In the genomic region with DNA sequence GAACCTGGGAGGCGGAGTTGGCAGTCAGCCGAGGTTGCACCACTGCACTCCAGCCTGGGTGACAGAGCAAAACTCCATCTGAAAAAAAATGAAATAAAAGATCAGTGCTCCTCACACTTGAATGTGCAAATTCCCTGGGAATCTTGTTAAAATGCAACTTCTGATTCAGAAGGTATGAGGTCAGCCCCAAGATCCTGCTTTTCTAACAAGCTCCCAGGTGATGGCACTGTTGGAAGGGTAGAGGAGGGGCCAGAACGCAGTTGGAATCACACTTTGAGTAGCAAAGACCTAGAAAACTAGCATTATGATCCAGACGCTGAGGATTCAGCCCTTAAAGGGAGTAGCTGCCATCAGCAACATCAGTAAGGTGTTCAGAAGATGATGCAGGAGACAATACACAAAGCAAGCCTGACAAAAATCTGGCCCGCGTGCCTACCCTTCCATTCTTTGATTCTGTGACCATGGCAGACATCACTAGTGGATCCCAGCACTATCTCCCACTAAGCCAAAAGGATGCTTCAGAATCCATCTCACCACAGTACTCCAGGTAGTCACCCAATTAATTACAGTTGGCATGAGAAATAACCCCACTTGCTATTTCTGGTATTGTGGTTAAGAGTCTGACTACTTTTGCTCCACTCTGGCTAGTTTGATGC, we compare ENCODE assay signal across 22 cellular contexts. TPM values are rescaled to one million over a fixed set of nuclear protein-coding genes. Genes with fewer than 3 reads are reported as not detected.
DNase-seq lines count a peak whose midpoint lies in the region; ATAC-seq, FAIRE-seq and TF ChIP-seq lines count a peak whose summit lies in the region.
"Had no signal": no experiment of that assay in that cellular context is flagged by ENCODE, and none has a peak within 500 bp of the region (broad histone marks: within the 10 kb centered on the region; RNA-seq: fewer than 3 reads in every experiment).

No MANE protein-coding gene starts in this region.

- POLR2A ChIA-PET in HepG2 (lab: Yijun Ruan, JAX), result no interaction called here
- POLR2A ChIA-PET in PC-3 (lab: Charles Lee; ENCODE audit: unreplicated experiment), result no interaction called here

- H3K27ac ChIP-seq in HepG2 (ENCODE audit: extremely low read length, insufficient read depth, low read length) (no peak overlapping the region), right lobe of liver (no peak overlapping the region), PC-3 (ENCODE audit: low read length) (no peak overlapping the region)
- H3K27ac ChIP-seq: adrenal gland, prostate gland had no signal

- H3K36me3 Mint-ChIP-seq in natural killer cell treated with Interleukin-12 subunit alpha and Interleukin-12 subunit beta and Interleukin-15 and Interleukin-18, amount 100 ng/mL, for 72 hours, result no peaks in the 10 kb centered on the region
- H3K36me3 Mint-ChIP-seq: naive thymus-derived CD8-positive, alpha-beta T cell had no signal

- no peak overlapping the region for H3K4me3 Mint-ChIP-seq in natural killer cell treated with Interleukin-12 subunit alpha and Interleukin-12 subunit beta and Interleukin-15 and Interleukin-18, amount 100 ng/mL, for 72 hours
- H3K4me3 Mint-ChIP-seq: activated CD8-positive, alpha-beta T cell treated with anti-CD3 and anti-CD28 coated beads for 36 hours; activated T-helper 1 cell treated with anti-CD3 and anti-CD28 coated beads, Interleukin-12 subunit alpha, Interleukin-12 subunit beta, Interleukin-2, Interleukin-4 antibody, amounts not matched to agents 30 ng/mL and 10 ng/mL and 1 ng/mL, durations not matched to agents 14 hours and 24 hours and 36 hours; naive thymus-derived CD8-positive, alpha-beta T cell; stimulated activated naive CD8-positive, alpha-beta T cell treated with anti-CD3 and anti-CD28 coated beads, Interleukin-15, Interleukin-2, amounts not matched to agents 100 ng/mL and 50 ng/mL, for 24 hours had no signal

- H2AFZ ChIP-seq in HepG2 (ENCODE audit: low read length), result no peak overlapping the region
- H2AFZ ChIP-seq in PC-3 (ENCODE audit: low read length), result no peak overlapping the region

- H3K4me1 Mint-ChIP-seq in natural killer cell treated with Interleukin-12 subunit alpha and Interleukin-12 subunit beta and Interleukin-15 and Interleukin-18, amount 100 ng/mL, for 72 hours (ENCODE audit: low read depth in 2 of 2), result no peaks in the 10 kb centered on the region

- intact Hi-C loops in HepG2 (cut with micrococcal nuclease; ENCODE audit: unreplicated experiment) (no loop called here), right lobe of liver (cut with DNase I) (no loop called here), PC-3 (cut with micrococcal nuclease) (no loop called here)

- DNase-seq in HepG2 (ENCODE audit: low spot score), result peak; percentile 18
- no peak for DNase-seq in right lobe of liver
- DNase-seq in PC-3, result peak; percentile 43
- DNase-seq in fibroblast of pulmonary artery (ENCODE audit: low read depth), result no peak
- no peak for DNase-seq in activated naive CD4-positive, alpha-beta T cell treated with Interleukin-2 at 50 U/mL for 16 hours
- no peak for DNase-seq in natural killer cell treated with Interleukin-12 subunit alpha and Interleukin-12 subunit beta and Interleukin-15 and Interleukin-18, amount 100 ng/mL, for 72 hours (ENCODE audit: low spot score)
- DNase-seq: activated CD8-positive, alpha-beta T cell treated with anti-CD3 and anti-CD28 coated beads for 36 hours; adrenal gland; Calu3; foreskin melanocyte; naive thymus-derived CD8-positive, alpha-beta T cell; NCI-H1092; T-helper 1 cell had no signal

- 0 out of 6 replicates have a peak overlapping the region, but pooled peaks of 1 of the 3 experiments have one; percentile 7 for H3K4me3 ChIP-seq in HepG2 (replicated peaks in 1 of 3; ENCODE audit: insufficient read depth in 1 of 3, low read depth in 2 of 3, low read length in 3 of 3)
- H3K4me3 ChIP-seq in right lobe of liver, result no peak overlapping the region
- no peak overlapping the region for H3K4me3 ChIP-seq in PC-3 (ENCODE audit: low read length)
- H3K4me3 ChIP-seq in fibroblast of pulmonary artery (replicated peaks; ENCODE audit: low read depth, low read length), result no peak overlapping the region
- H3K4me3 ChIP-seq: adrenal gland, lung, prostate gland had no signal

- ATAC-seq in HepG2 (peak; percentile 59), right lobe of liver (no peak), PC-3 (peak; percentile 67), HG03521 (IDR thresholded peaks at IDR 0.05; ENCODE audit: unreplicated experiment) (no peak), HG03342 (IDR thresholded peaks at IDR 0.05; ENCODE audit: unreplicated experiment) (no peak)
- no peak for ATAC-seq in natural killer cell treated with Interleukin-12 subunit alpha and Interleukin-12 subunit beta and Interleukin-15 and Interleukin-18, amount 100 ng/mL, for 72 hours
- ATAC-seq: activated CD8-positive, alpha-beta T cell treated with anti-CD3 and anti-CD28 coated beads for 36 hours; naive thymus-derived CD8-positive, alpha-beta T cell; Right ventricle myocardium inferior had no signal

- H3K9me3 Mint-ChIP-seq in natural killer cell treated with Interleukin-12 subunit alpha and Interleukin-12 subunit beta and Interleukin-15 and Interleukin-18, amount 100 ng/mL, for 72 hours, result no peaks in the 10 kb centered on the region
- H3K9me3 Mint-ChIP-seq: activated CD8-positive, alpha-beta T cell treated with anti-CD3 and anti-CD28 coated beads for 36 hours; activated T-helper 1 cell treated with anti-CD3 and anti-CD28 coated beads, Interleukin-12 subunit alpha, Interleukin-12 subunit beta, Interleukin-2, Interleukin-4 antibody, amounts not matched to agents 30 ng/mL and 10 ng/mL and 1 ng/mL, durations not matched to agents 14 hours and 24 hours and 36 hours; naive thymus-derived CD8-positive, alpha-beta T cell; stimulated activated naive CD8-positive, alpha-beta T cell treated with anti-CD3 and anti-CD28 coated beads, Interleukin-15, Interleukin-2, amounts not matched to agents 100 ng/mL and 50 ng/mL, for 24 hours had no signal

- BruUV-seq in HepG2 (replicated peaks; lab: Mats Ljungman, UMichigan) (no TSS peak), PC-3 (replicated peaks; lab: Mats Ljungman, UMichigan) (no TSS peak)

- H3F3A ChIP-seq in PC-3 (ENCODE audit: low read length, unreplicated experiment), result no peaks in the 10 kb centered on the region

- H3K9ac ChIP-seq in HepG2 (ENCODE audit: insufficient read depth, low read depth, low read length) (no peak overlapping the region), PC-3 (ENCODE audit: low read length) (no peak overlapping the region)

- peak; percentile 48 for TF ChIP-seq CTCF in HepG2 (CRISPR knock-in tag; IDR thresholded peaks at IDR 0.05)
- TF ChIP-seq CTCF in right lobe of liver (IDR thresholded peaks at IDR 0.05), result no peak
- TF ChIP-seq CTCF in PC-3 (conservative IDR thresholded peaks at IDR 0.05; ENCODE audit: low read depth, low read length), result peak; percentile 55
- peak; percentile 1 for TF ChIP-seq CTCF in fibroblast of pulmonary artery (IDR thresholded peaks at IDR 0.05; ENCODE audit: low read length, missing control alignments)

- H3K4me1 ChIP-seq in HepG2 (ENCODE audit: insufficient read depth, low read length) (peaks cover 26% of the 10 kb centered on the region), right lobe of liver (no peaks in the 10 kb centered on the region), PC-3 (ENCODE audit: insufficient read depth, low read length) (no peaks in the 10 kb centered on the region)
- H3K4me1 ChIP-seq: adrenal gland, prostate gland had no signal

- H3K36me3 ChIP-seq in HepG2 (replicated peaks in 1 of 2; ENCODE audit: control insufficient read depth in 1 of 2, insufficient read depth in 2 of 2, low read length in 2 of 2) (no peaks in the 10 kb centered on the region), right lobe of liver (no peaks in the 10 kb centered on the region), PC-3 (ENCODE audit: low read depth, low read length) (no peaks in the 10 kb centered on the region)
- H3K36me3 ChIP-seq: adrenal gland, prostate gland had no signal

- 29% methylated on average over 6 of the region's 6 CpGs for WGBS in HepG2 (ENCODE audit: low lambda C conversion rate)
- 72% methylated on average over 4 of the region's 6 CpGs for WGBS in right lobe of liver (ENCODE audit: insufficient coverage, low coverage, low lambda C conversion rate, missing lambda C conversion rate)

- peaks cover 8 to 19% of the 10 kb centered on the region in 2 donors for H3K27me3 Mint-ChIP-seq in natural killer cell treated with Interleukin-12 subunit alpha and Interleukin-12 subunit beta and Interleukin-15 and Interleukin-18, amount 100 ng/mL, for 72 hours

- TF ChIP-seq EP300 in HepG2 (IDR thresholded peaks at IDR 0.05; ENCODE audit: low read depth in 2 of 2, low read length in 2 of 2) (no peak), HepG2 (CRISPR knock-in tag; IDR thresholded peaks at IDR 0.05; ENCODE audit: borderline replicate concordance) (no peak)

- H3K27me3 ChIP-seq in HepG2 (ENCODE audit: control insufficient read depth in 1 of 2, insufficient read depth in 2 of 2, low read length in 2 of 2) (peaks cover 0 to 10% of the 10 kb centered on the region in 2 experiments; a peak in 2 of 5 replicates), right lobe of liver (no peaks in the 10 kb centered on the region), PC-3 (ENCODE audit: low read length) (no peaks in the 10 kb centered on the region)

- no peaks in the 10 kb centered on the region for H3K9me2 ChIP-seq in PC-3 (replicated peaks; ENCODE audit: low read length)

- CTCF ChIA-PET in HepG2 (lab: Yijun Ruan, JAX; ENCODE audit: low intra/inter-chr PET ratio, low total read pairs), result no interaction called here
- CTCF ChIA-PET in PC-3 (lab: Charles Lee), result interaction anchor here (0.6 kb wide), 1 partner anchor 54 kb away, joined by 3 read pairs; no protein-coding TSS in a partner anchor

- TF ChIP-seq POLR2A in HepG2 (IDR thresholded peaks at IDR 0.05; ENCODE audit: insufficient read depth in 1 of 2, low read depth in 2 of 2, low read length in 2 of 2), result no peak
- TF ChIP-seq POLR2A in right lobe of liver (IDR thresholded peaks at IDR 0.05), result no peak

- peak; percentile 32 for FAIRE-seq in HepG2 (lab: Jason Lieb, UNC)
- FAIRE-seq: endometrium, urothelium cell line had no signal

- 0 out of 2 replicates have a peak, but pooled peaks have one; percentile 13 for TF ChIP-seq RAD21 in HepG2 (CRISPR knock-in tag; IDR thresholded peaks at IDR 0.05)

- H3K27ac Mint-ChIP-seq in natural killer cell treated with Interleukin-12 subunit alpha and Interleukin-12 subunit beta and Interleukin-15 and Interleukin-18, amount 100 ng/mL, for 72 hours, result no peak overlapping the region
- H3K27ac Mint-ChIP-seq: activated CD8-positive, alpha-beta T cell treated with anti-CD3 and anti-CD28 coated beads for 36 hours; activated T-helper 1 cell treated with anti-CD3 and anti-CD28 coated beads, Interleukin-12 subunit alpha, Interleukin-12 subunit beta, Interleukin-2, Interleukin-4 antibody, amounts not matched to agents 30 ng/mL and 10 ng/mL and 1 ng/mL, durations not matched to agents 14 hours and 24 hours and 36 hours; naive thymus-derived CD8-positive, alpha-beta T cell; stimulated activated naive CD8-positive, alpha-beta T cell treated with anti-CD3 and anti-CD28 coated beads, Interleukin-15, Interleukin-2, amounts not matched to agents 100 ng/mL and 50 ng/mL, for 24 hours had no signal

- H3K79me2 ChIP-seq in HepG2 (ENCODE audit: insufficient read depth, low read length) (no peaks in the 10 kb centered on the region), PC-3 (ENCODE audit: low read length) (no peaks in the 10 kb centered on the region)

- in situ Hi-C loops in HepG2 (cut with HindIII; ENCODE audit: extremely low pct_ligation_motif_present, low pct_unique_long_range_greater_than_20kb), result no loop called here

- H3K9me3 ChIP-seq in HepG2 (ENCODE audit: low read length) (no peaks in the 10 kb centered on the region), right lobe of liver (no peaks in the 10 kb centered on the region), PC-3 (ENCODE audit: low read length) (no peaks in the 10 kb centered on the region)
- H3K9me3 ChIP-seq: adrenal gland, prostate gland had no signal

- no peaks in the 10 kb centered on the region for H4K20me1 ChIP-seq in HepG2 (ENCODE audit: insufficient read depth, low read length)
- H4K20me1 ChIP-seq in PC-3 (ENCODE audit: low read length), result no peaks in the 10 kb centered on the region

- H3K4me2 ChIP-seq in HepG2 (ENCODE audit: low read depth, low read length) (peak overlapping the region; percentile 10; the same call in 1 of the 2 replicates), PC-3 (ENCODE audit: low read length) (no peak overlapping the region)

RNA-seq across cellular contexts. Expression of gene MEIOC, which starts 33.1 kb away (rescaled TPM):
- total RNA-seq in HepG2 (2016; rRNA removed; fragmentation: Illumina TruSeq; extraction: Trizol) (0.07 and 0.15 TPM in 2 replicates), right lobe of liver (not detected), PC-3 (2014; rRNA removed) (not detected in 2 replicates)
- total RNA-seq in HepG2 (2016; cell fraction: cytosol; rRNA removed; fragmentation: Illumina TruSeq; extraction: Trizol; ENCODE audit: low read depth), result 0.10 TPM in 1 of 2 replicates, not detected in the other
- 0.13 TPM in 1 of 2 replicates, not detected in the other for total RNA-seq in HepG2 (2016; cell fraction: insoluble cytoplasmic fraction; rRNA removed; fragmentation: Illumina TruSeq; extraction: Trizol)
- total RNA-seq in HepG2 (2016; cell fraction: membrane; rRNA removed; fragmentation: Illumina TruSeq; extraction: Trizol), result not detected in 2 replicates
- total RNA-seq in HepG2 (2016; cell fraction: nucleus; rRNA removed; fragmentation: Illumina TruSeq; extraction: Trizol), result not detected in 2 replicates
- 0.04 TPM in 1 of 2 replicates, not detected in the other for polyA plus RNA-seq in HepG2 (2011; rRNA removed)
- polyA plus RNA-seq in HepG2 (2011; cell fraction: cytosol; rRNA removed), result 0.06 and 0.09 TPM in 2 replicates
- 0.17 and 0.21 TPM in 2 replicates for polyA plus RNA-seq in HepG2 (2011; cell fraction: nucleus; rRNA removed)
- polyA plus RNA-seq in HepG2 (2012), result 0.27 and 0.53 TPM in 2 replicates
- 0.08 and 0.09 TPM in 2 replicates for polyA plus RNA-seq in HepG2 (2016; cell fraction: cytosol; fragmentation: Illumina TruSeq; extraction: Trizol; ENCODE audit: low read depth)
- 0.19 TPM in 1 of 2 replicates, not detected in the other for polyA plus RNA-seq in HepG2 (2016; cell fraction: insoluble cytoplasmic fraction; fragmentation: Illumina TruSeq; extraction: Trizol; ENCODE audit: low read depth)
- 0.08 and 0.23 TPM in 2 replicates for polyA plus RNA-seq in HepG2 (2016; cell fraction: membrane; fragmentation: Illumina TruSeq; extraction: Trizol; ENCODE audit: low read depth)
- polyA plus RNA-seq in HepG2 (2016; cell fraction: nucleus; fragmentation: Illumina TruSeq; extraction: Trizol; ENCODE audit: insufficient read depth, low read depth), result 0.19 TPM in 1 of 2 replicates, not detected in the other
- 0.14 TPM in 1 of 2 replicates, not detected in the other for polyA minus RNA-seq in HepG2 (2011; rRNA and poly(A)+ RNA removed; ENCODE audit: low replicate concordance)
- polyA minus RNA-seq in HepG2 (2011; cell fraction: cytosol; rRNA and poly(A)+ RNA removed), result not detected in 2 replicates
- 0.13 and 0.37 TPM in 2 replicates for polyA minus RNA-seq in HepG2 (2011; cell fraction: nucleus; rRNA and poly(A)+ RNA removed)
- under 1 TPM in 1 of 2 donors, not detected in 1; 0.17 TPM for total RNA-seq in natural killer cell treated with Interleukin-12 subunit alpha and Interleukin-12 subunit beta and Interleukin-15 and Interleukin-18, amount 100 ng/mL, for 72 hours
- total RNA-seq: adrenal gland; lung; naive thymus-derived CD8-positive, alpha-beta T cell had no signal

Comparison
In these comparisons a context has a peak if more than half of its experiments do, and no peak if none do; other contexts are left out.
1. ATAC-seq: peak in HepG2 (single experiment) and PC-3 (single experiment); none in right lobe of liver (0 of 4), HG03521 (single experiment), HG03342 (single experiment) and natural killer cell treated with Interleukin-12 subunit alpha and Interleukin-12 subunit beta and Interleukin-15 and Interleukin-18, amount 100 ng/mL, for 72 hours (0 of 2).
2. DNase-seq: peak in HepG2 (single experiment) and PC-3 (single experiment); none in right lobe of liver (0 of 3), fibroblast of pulmonary artery (single experiment), activated naive CD4-positive, alpha-beta T cell treated with Interleukin-2 at 50 U/mL for 16 hours (single experiment) and natural killer cell treated with Interleukin-12 subunit alpha and Interleukin-12 subunit beta and Interleukin-15 and Interleukin-18, amount 100 ng/mL, for 72 hours (single experiment).
3. CTCF ChIP-seq: peak in HepG2 (single experiment), PC-3 (single experiment) and fibroblast of pulmonary artery (single experiment); none in right lobe of liver (0 of 4).